Comparison of ENCODE assay signal across 24 cellular contexts in the genomic region with DNA sequence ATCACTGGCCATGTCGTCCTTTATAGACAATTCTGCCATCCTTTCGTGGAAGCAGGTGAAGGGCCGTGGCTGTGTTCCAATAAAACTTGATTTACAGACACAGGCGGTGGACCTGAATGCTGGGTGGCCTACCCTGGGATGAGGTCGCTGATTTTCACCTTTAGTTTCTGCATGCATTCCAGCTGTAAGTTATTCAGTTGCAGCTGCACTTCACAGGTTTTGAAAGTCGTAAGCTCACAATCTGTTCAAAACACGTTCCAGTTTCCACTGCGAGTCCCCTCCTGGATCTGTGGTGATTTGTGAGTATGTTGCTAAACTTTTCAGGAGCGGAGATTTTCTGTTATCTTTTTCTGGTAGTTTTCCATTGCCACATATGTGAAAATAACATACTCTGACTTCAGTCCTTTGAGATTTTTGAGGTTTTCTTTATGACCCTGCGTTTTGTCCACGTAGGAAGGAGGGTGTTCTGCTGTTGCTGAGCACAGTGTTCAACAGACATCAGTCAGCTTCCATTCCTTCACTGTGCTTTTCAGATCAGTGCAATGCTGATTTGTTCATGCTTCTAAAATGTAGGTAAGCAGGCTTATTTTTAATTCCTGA.
DNase-seq lines count a peak whose midpoint lies in the region; ATAC-seq and TF ChIP-seq lines count a peak whose summit lies in the region.
"Had no signal": no experiment of that assay in that cellular context is flagged by ENCODE, and none has a peak within 500 bp of the region (broad histone marks: within the 10 kb centered on the region; RNA-seq: fewer than 3 reads in every experiment).

No MANE protein-coding gene starts in this region.

- peak overlapping the region; percentile 11 for H2AK5ac ChIP-seq in IMR-90 (ENCODE audit: low read depth, low read length)

- no peak overlapping the region for H3K27ac Mint-ChIP-seq in nephron progenitor cell
- no peak overlapping the region for H3K27ac Mint-ChIP-seq in activated T-helper 17 cell treated with anti-CD3 and anti-CD28 coated beads, Interleukin-2, amount 50 U/mL, for 72 hours
- H3K27ac Mint-ChIP-seq: activated CD4-positive, alpha-beta memory T cell treated with anti-CD3 and anti-CD28 coated beads, Interleukin-2, amount 10 ng/mL, durations not matched to agents 7 days and 5 days; activated naive CD4-positive, alpha-beta T cell treated with anti-CD3 and anti-CD28 coated beads for 36 hours; CD4-positive, CD25-positive, alpha-beta regulatory T cell; endodermal cell; stimulated activated effector memory CD8-positive, alpha-beta T cell treated with anti-CD3 and anti-CD28 coated beads, Interleukin-12 subunit alpha, Interleukin-12 subunit beta, amount 100 ng/mL, for 72 hours had no signal

- peak; percentile 55 for DNase-seq in AG09309 (ENCODE audit: low read depth)
- DNase-seq in IMR-90 = peak; percentile 79
- peak; percentile 45 to 57 for DNase-seq in fibroblast of lung (ENCODE audit: low read depth in 2 of 2)
- DNase-seq in nephron progenitor cell = peak; percentile 29
- no peak for DNase-seq in central memory CD4-positive, alpha-beta T cell
- no peak for DNase-seq in head of caudate nucleus
- no peak for DNase-seq in stimulated activated CD4-positive, alpha-beta T cell treated with anti-CD3 and anti-CD28 coated beads, Interleukin-4, amount 100 ng/mL, for 1 hour
- DNase-seq: ACHN; activated CD4-positive, alpha-beta memory T cell treated with anti-CD3 and anti-CD28 coated beads, Interleukin-2, amount 10 ng/mL, durations not matched to agents 7 days and 5 days; activated naive CD4-positive, alpha-beta T cell treated with anti-CD3 and anti-CD28 coated beads for 36 hours; activated T-cell treated with anti-CD3 and anti-CD28 coated beads, Interleukin-2, amount 50 U/mL, for 1 hour; CD4-positive, CD25-positive, alpha-beta regulatory T cell; endodermal cell; GF-D8; hippocampal formation; KBM-7; NCI-H1694 treated with DMSO at 0.1 percent for 48 hours; right cardiac atrium; RPMI8226; uterus had no signal

- peak overlapping the region; percentile 56 for H2BK5ac ChIP-seq in IMR-90 (ENCODE audit: low read depth, low read length, poor library complexity, severe bottlenecking)

- TF ChIP-seq CTCF in AG09309 (IDR thresholded peaks at IDR 0.05; ENCODE audit: control insufficient read depth, insufficient read depth, low read depth, low read length, missing control alignments) = no peak
- TF ChIP-seq CTCF in IMR-90 (conservative IDR thresholded peaks at IDR 0.05; ENCODE audit: low read depth, low read length) = no peak
- TF ChIP-seq CTCF in fibroblast of lung (conservative IDR thresholded peaks at IDR 0.05 in 1 of 2, IDR thresholded peaks at IDR 0.05 in 1 of 2; ENCODE audit: low read depth in 1 of 2, low read length in 2 of 2) = no peak
- no peak for TF ChIP-seq CTCF in nephron progenitor cell (IDR thresholded peaks at IDR 0.05)

- TF ChIP-seq RAD21 in IMR-90 (IDR thresholded peaks at IDR 0.05; ENCODE audit: low read length) = no peak

- H3K9me3 Mint-ChIP-seq in nephron progenitor cell = peaks cover 20% of the 10 kb centered on the region
- peaks cover 3% of the 10 kb centered on the region for H3K9me3 Mint-ChIP-seq in activated T-helper 17 cell treated with anti-CD3 and anti-CD28 coated beads, Interleukin-2, amount 50 U/mL, for 72 hours
- H3K9me3 Mint-ChIP-seq: activated CD4-positive, alpha-beta memory T cell treated with anti-CD3 and anti-CD28 coated beads, Interleukin-2, amount 10 ng/mL, durations not matched to agents 7 days and 5 days; activated naive CD4-positive, alpha-beta T cell treated with anti-CD3 and anti-CD28 coated beads for 36 hours had no signal

- H3K79me2 ChIP-seq in fibroblast of lung (ENCODE audit: control insufficient read depth, insufficient read depth, low read length) = no peaks in the 10 kb centered on the region

- intact Hi-C loops in IMR-90 (cut with micrococcal nuclease) = loop anchor here (10.0 kb wide), 2 partner anchors 358 to 492 kb away; no protein-coding TSS in a partner anchor
- intact Hi-C loops in head of caudate nucleus (cut with DNase I) = no loop called here

- H3K9me3 ChIP-seq in IMR-90 (ENCODE audit: control insufficient read depth, insufficient read depth, low read length) (no peaks in the 10 kb centered on the region), fibroblast of lung (ENCODE audit: control insufficient read depth, insufficient read depth, low read depth, low read length) (no peaks in the 10 kb centered on the region)
- H3K9me3 ChIP-seq: uterus had no signal

- POLR2A ChIA-PET in IMR-90 (lab: Charles Lee; ENCODE audit: unreplicated experiment) = no interaction called here

- peaks cover 13% of the 10 kb centered on the region for H3K9me1 ChIP-seq in IMR-90 (ENCODE audit: insufficient read depth, low read length)

- BruUV-seq in IMR-90 (replicated peaks; lab: Mats Ljungman, UMichigan) = no TSS peak

- H3K36me3 Mint-ChIP-seq in nephron progenitor cell (ENCODE audit: low read depth) = no peaks in the 10 kb centered on the region
- H3K36me3 Mint-ChIP-seq in activated T-helper 17 cell treated with anti-CD3 and anti-CD28 coated beads, Interleukin-2, amount 50 U/mL, for 72 hours (ENCODE audit: low read depth) = no peaks in the 10 kb centered on the region
- H3K36me3 Mint-ChIP-seq: CD4-positive, CD25-positive, alpha-beta regulatory T cell; stimulated activated effector memory CD8-positive, alpha-beta T cell treated with anti-CD3 and anti-CD28 coated beads, Interleukin-12 subunit alpha, Interleukin-12 subunit beta, amount 100 ng/mL, for 72 hours had no signal

- peaks cover 8% of the 10 kb centered on the region for H3K27me3 Mint-ChIP-seq in nephron progenitor cell (ENCODE audit: low read depth, poor library complexity)
- no peaks in the 10 kb centered on the region for H3K27me3 Mint-ChIP-seq in activated T-helper 17 cell treated with anti-CD3 and anti-CD28 coated beads, Interleukin-2, amount 50 U/mL, for 72 hours
- H3K27me3 Mint-ChIP-seq: CD4-positive, CD25-positive, alpha-beta regulatory T cell had no signal

- 0 out of 2 replicates have a peak overlapping the region, but pooled peaks have one; percentile 3 for H3K23ac ChIP-seq in IMR-90 (ENCODE audit: low read depth, low read length)

- H3K27me3 ChIP-seq in IMR-90 (ENCODE audit: control insufficient read depth, insufficient read depth, low read length) (no peaks in the 10 kb centered on the region), fibroblast of lung (ENCODE audit: control insufficient read depth, insufficient read depth, low read length) (no peaks in the 10 kb centered on the region)
- H3K27me3 ChIP-seq: uterus had no signal

- H2AFZ ChIP-seq in IMR-90 (replicated peaks; ENCODE audit: low read length, poor library complexity) = peak overlapping the region; percentile 88
- H2AFZ ChIP-seq in fibroblast of lung (ENCODE audit: low read length) = peak overlapping the region; percentile 46

- peak overlapping the region; percentile 69; the same call in 1 of the 2 replicates for H3K18ac ChIP-seq in IMR-90 (ENCODE audit: low read depth, low read length)

- H3K36me3 ChIP-seq in IMR-90 (ENCODE audit: control insufficient read depth, insufficient read depth, low read length) = no peaks in the 10 kb centered on the region
- H3K36me3 ChIP-seq in fibroblast of lung (ENCODE audit: control insufficient read depth, insufficient read depth, low read length) = no peaks in the 10 kb centered on the region
- H3K36me3 ChIP-seq: uterus had no signal

- H2BK20ac ChIP-seq in IMR-90 (ENCODE audit: low read depth, low read length) = peak overlapping the region; percentile 78

- no peak overlapping the region for H3K4me3 Mint-ChIP-seq in nephron progenitor cell
- H3K4me3 Mint-ChIP-seq in activated T-helper 17 cell treated with anti-CD3 and anti-CD28 coated beads, Interleukin-2, amount 50 U/mL, for 72 hours = no peak overlapping the region
- H3K4me3 Mint-ChIP-seq: activated CD4-positive, alpha-beta memory T cell treated with anti-CD3 and anti-CD28 coated beads, Interleukin-2, amount 10 ng/mL, durations not matched to agents 7 days and 5 days; activated naive CD4-positive, alpha-beta T cell treated with anti-CD3 and anti-CD28 coated beads for 36 hours; CD4-positive, CD25-positive, alpha-beta regulatory T cell; endodermal cell; stimulated activated effector memory CD8-positive, alpha-beta T cell treated with anti-CD3 and anti-CD28 coated beads, Interleukin-12 subunit alpha, Interleukin-12 subunit beta, amount 100 ng/mL, for 72 hours had no signal

- dilution Hi-C loops in IMR-90 (cut with HindIII; ENCODE audit: low sequenced_read_pairs, unreplicated experiment) = no loop called here

- in situ Hi-C loops in IMR-90 (cut with MboI; ENCODE audit: low sequenced_read_pairs) = no loop called here

- peak overlapping the region; percentile 68 for H2AK9ac ChIP-seq in IMR-90 (replicated peaks; ENCODE audit: low read depth, low read length, poor library complexity)

- WGBS in IMR-90 (ENCODE audit: extremely low coverage in 2 of 2, insufficient read length in 1 of 2), 2 experiments = 38% methylated on average over 2 of the region's 11 CpGs; no CpG with 5 or more reads in 1 of the 2 experiments

- ATAC-seq in IMR-90 (ENCODE audit: low read depth) = 0 out of 2 replicates have a peak, but pooled peaks have one; percentile 25
- ATAC-seq in activated T-helper 17 cell treated with anti-CD3 and anti-CD28 coated beads, Interleukin-2, amount 50 U/mL, for 72 hours (replicated peaks) = no peak
- ATAC-seq: right cardiac atrium; SK-N-SH treated with all-trans-retinoic acid at 6 μM for 48 hours; stimulated activated effector memory CD8-positive, alpha-beta T cell treated with anti-CD3 and anti-CD28 coated beads, Interleukin-12 subunit alpha, Interleukin-12 subunit beta, amount 100 ng/mL, for 72 hours had no signal

- peaks cover 0 to 10% of the 10 kb centered on the region in 2 experiments; a peak in 2 of 4 replicates for H3K79me1 ChIP-seq in IMR-90 (ENCODE audit: low read depth in 1 of 2, low read length in 2 of 2)

- CTCF ChIA-PET in IMR-90 (lab: Yijun Ruan, JAX) = interaction anchor here (1.2 kb wide), 1 partner anchor 10 kb away, joined by 3 read pairs; no protein-coding TSS in a partner anchor

- peak overlapping the region; percentile 70 for H2BK120ac ChIP-seq in IMR-90 (ENCODE audit: low read depth, low read length)

- peak overlapping the region; percentile 81 for H3K4ac ChIP-seq in IMR-90 (ENCODE audit: low read depth, low read length)

- H4K20me1 ChIP-seq in IMR-90 (ENCODE audit: insufficient read depth, low read length) (no peaks in the 10 kb centered on the region), fibroblast of lung (ENCODE audit: control insufficient read depth, extremely low read depth, insufficient read depth, low read length) (no peaks in the 10 kb centered on the region)

- peaks cover 38% of the 10 kb centered on the region for H3K4me1 Mint-ChIP-seq in nephron progenitor cell
- H3K4me1 Mint-ChIP-seq in activated T-helper 17 cell treated with anti-CD3 and anti-CD28 coated beads, Interleukin-2, amount 50 U/mL, for 72 hours = peaks cover 4% of the 10 kb centered on the region
- H3K4me1 Mint-ChIP-seq: activated CD4-positive, alpha-beta memory T cell treated with anti-CD3 and anti-CD28 coated beads, Interleukin-2, amount 10 ng/mL, durations not matched to agents 7 days and 5 days; stimulated activated effector memory CD8-positive, alpha-beta T cell treated with anti-CD3 and anti-CD28 coated beads, Interleukin-12 subunit alpha, Interleukin-12 subunit beta, amount 100 ng/mL, for 72 hours had no signal

- H3K14ac ChIP-seq in IMR-90 (replicated peaks; ENCODE audit: low read depth, low read length) = peak overlapping the region; percentile 39; the same call in 1 of the 2 replicates

- no peak for TF ChIP-seq POLR2A in IMR-90 (IDR thresholded peaks at IDR 0.05; ENCODE audit: low read depth, low read length)

- H3K4me1 ChIP-seq in IMR-90 (ENCODE audit: control insufficient read depth, insufficient read depth, low read length) (peaks cover 16% of the 10 kb centered on the region), fibroblast of lung (ENCODE audit: control insufficient read depth, extremely low read depth, insufficient read depth, low read length) (peaks cover 6% of the 10 kb centered on the region)
- H3K4me1 ChIP-seq: uterus had no signal

- H3K4me2 ChIP-seq in IMR-90 (ENCODE audit: low read depth, low read length) (peak overlapping the region; percentile 28), fibroblast of lung (ENCODE audit: extremely low read depth, insufficient read depth, low read length) (peak overlapping the region; percentile 46)

- peak overlapping the region; percentile 9 for H2BK15ac ChIP-seq in IMR-90 (ENCODE audit: low read depth, low read length)

- H3K9ac ChIP-seq in IMR-90 (ENCODE audit: low read depth, low read length) (peak overlapping the region; percentile 29; the same call in 1 of the 2 replicates), fibroblast of lung (ENCODE audit: insufficient read depth, low read length) (no peak overlapping the region)

- no peak overlapping the region for H3K4me3 ChIP-seq in AG09309 (ENCODE audit: control insufficient read depth, low read depth, low read length)
- H3K4me3 ChIP-seq in IMR-90 (ENCODE audit: insufficient read depth, low read depth, low read length) = no peak overlapping the region
- H3K4me3 ChIP-seq in fibroblast of lung (replicated peaks in 1 of 4; ENCODE audit: control extremely low read depth in 1 of 4, insufficient read depth in 1 of 4, low read depth in 3 of 4, low read length in 4 of 4) = no peak overlapping the region
- H3K4me3 ChIP-seq: lung, uterus had no signal

- H4K5ac ChIP-seq in IMR-90 (ENCODE audit: low read depth, low read length) = peak overlapping the region; percentile 2; the same call in 1 of the 2 replicates

- H3K27ac ChIP-seq in IMR-90 (ENCODE audit: insufficient read depth, low read length) (peak overlapping the region; percentile 42), fibroblast of lung (ENCODE audit: insufficient read depth, low read length) (no peak overlapping the region)
- H3K27ac ChIP-seq: uterus had no signal

- peak overlapping the region; percentile 70; the same call in 1 of the 2 replicates for H3K56ac ChIP-seq in IMR-90 (ENCODE audit: extremely low read depth, insufficient read depth, low read length)

- peak overlapping the region; percentile 58 to 90 for H4K8ac ChIP-seq in IMR-90 (ENCODE audit: low read depth in 2 of 2, low read length in 2 of 2)

- peak overlapping the region; percentile 60 for H4K91ac ChIP-seq in IMR-90 (ENCODE audit: insufficient read depth, low read depth, low read length)

Comparison
In these comparisons a context has a peak if more than half of its experiments do, and no peak if none do; other contexts are left out.
1. DNase-seq: peak in AG09309 (single experiment), IMR-90 (single experiment), fibroblast of lung (2 of 2) and nephron progenitor cell (single experiment); none in central memory CD4-positive, alpha-beta T cell (single experiment), head of caudate nucleus (0 of 42) and stimulated activated CD4-positive, alpha-beta T cell treated with anti-CD3 and anti-CD28 coated beads, Interleukin-4, amount 100 ng/mL, for 1 hour (single experiment).